ENCODE assay signal across 24 cellular contexts in genomic region chr12:105401198-105401597, GRCh38.
"Had no signal": no experiment of that assay in that cellular context is flagged by ENCODE, and none has a peak within 500 bp of the region (broad histone marks: within the 10 kb centered on the region; RNA-seq: fewer than 3 reads in every experiment).

No MANE protein-coding gene starts in this region.

- H3K27ac ChIP-seq: dorsolateral prefrontal cortex, neural progenitor cell, parathyroid adenoma, psoas muscle, right lobe of liver, spleen, thoracic aorta, transverse colon had no signal

- H2AFZ ChIP-seq: hepatocyte, neural progenitor cell, parathyroid adenoma had no signal

- H3K4me2 ChIP-seq: hepatocyte, neural progenitor cell had no signal

- H3K9ac ChIP-seq: neural progenitor cell, parathyroid adenoma had no signal

- H3K4me3 Mint-ChIP-seq: natural killer cell treated with Interleukin-12 subunit alpha and Interleukin-12 subunit beta and Interleukin-15 and Interleukin-18, amount 100 ng/mL, for 72 hours; neural progenitor cell; stimulated activated naive B cell treated with anti-CD40 and anti-IgM and Interleukin-4, amounts not matched to agents 10 μg/mL and 1 μg/mL and 100 μg/mL, for 72 hours; stimulated activated naive CD8-positive, alpha-beta T cell treated with anti-CD3 and anti-CD28 coated beads, Interleukin-15, amount 100 ng/mL, for 72 hours had no signal

- H3K27me3 Mint-ChIP-seq: natural killer cell treated with Interleukin-12 subunit alpha and Interleukin-12 subunit beta and Interleukin-15 and Interleukin-18, amount 100 ng/mL, for 72 hours; stimulated activated naive B cell treated with anti-CD40 and anti-IgM and Interleukin-4, amounts not matched to agents 10 μg/mL and 1 μg/mL and 100 μg/mL, for 72 hours; stimulated activated naive CD8-positive, alpha-beta T cell treated with anti-CD3 and anti-CD28 coated beads, Interleukin-15, amount 100 ng/mL, for 72 hours had no signal

- H3K9me3 ChIP-seq: psoas muscle, right lobe of liver, thoracic aorta, transverse colon had no signal

- ATAC-seq: left lobe of liver; natural killer cell treated with Interleukin-12 subunit alpha and Interleukin-12 subunit beta and Interleukin-15 and Interleukin-18, amount 100 ng/mL, for 72 hours; psoas muscle; right lobe of liver; stimulated activated naive B cell treated with anti-CD40 and anti-IgM and Interleukin-4, amounts not matched to agents 10 μg/mL and 1 μg/mL and 100 μg/mL, for 72 hours; stimulated activated naive CD8-positive, alpha-beta T cell treated with anti-CD3 and anti-CD28 coated beads, Interleukin-15, amount 100 ng/mL, for 72 hours had no signal

- H3K4me1 Mint-ChIP-seq: neural progenitor cell; stimulated activated naive B cell treated with anti-CD40 and anti-IgM and Interleukin-4, amounts not matched to agents 10 μg/mL and 1 μg/mL and 100 μg/mL, for 72 hours; stimulated activated naive CD8-positive, alpha-beta T cell treated with anti-CD3 and anti-CD28 coated beads, Interleukin-15, amount 100 ng/mL, for 72 hours had no signal

- H3K36me3 ChIP-seq: neural progenitor cell, right lobe of liver, spleen, thoracic aorta, transverse colon had no signal

- H3K4me3 ChIP-seq: dorsolateral prefrontal cortex, hepatocyte, neural progenitor cell, psoas muscle, right lobe of liver, spleen, thoracic aorta, transverse colon had no signal

- H3K27ac Mint-ChIP-seq: natural killer cell treated with Interleukin-12 subunit alpha and Interleukin-12 subunit beta and Interleukin-15 and Interleukin-18, amount 100 ng/mL, for 72 hours; neural progenitor cell; stimulated activated naive B cell treated with anti-CD40 and anti-IgM and Interleukin-4, amounts not matched to agents 10 μg/mL and 1 μg/mL and 100 μg/mL, for 72 hours; stimulated activated naive CD8-positive, alpha-beta T cell treated with anti-CD3 and anti-CD28 coated beads, Interleukin-15, amount 100 ng/mL, for 72 hours had no signal

- H3K4me1 ChIP-seq: neural progenitor cell, parathyroid adenoma, psoas muscle, right lobe of liver, spleen had no signal

- H3K36me3 Mint-ChIP-seq: neural progenitor cell had no signal

- DNase-seq: cortex of kidney; dorsolateral prefrontal cortex; effector CD8-positive, alpha-beta T cell; foreskin melanocyte; head of caudate nucleus; mammary epithelial cell; nucleus accumbens; psoas muscle; retina; right lobe of liver; spleen; stimulated activated CD4-positive, alpha-beta T cell treated with anti-CD3 and anti-CD28 coated beads, Interleukin-15, amount 100 ng/mL, for 24 hours; stimulated activated CD4-positive, alpha-beta T cell treated with anti-CD3 and anti-CD28 coated beads, Interleukin-1b, Interleukin-23, amount 100 ng/mL, for 48 hours; stimulated activated CD4-positive, alpha-beta T cell treated with anti-CD3 and anti-CD28 coated beads, Interleukin-4, amount 100 ng/mL, for 4 hours; stimulated activated naive B cell treated with anti-CD40 and anti-IgM and Interleukin-4, amounts not matched to agents 10 μg/mL and 1 μg/mL and 100 μg/mL, for 72 hours; stimulated activated naive CD8-positive, alpha-beta T cell treated with anti-CD3 and anti-CD28 coated beads, Interleukin-15, amount 100 ng/mL, for 72 hours; substantia nigra; transverse colon had no signal

- H3K79me2 ChIP-seq: hepatocyte, parathyroid adenoma had no signal

- H3K27me3 ChIP-seq: dorsolateral prefrontal cortex, hepatocyte, neural progenitor cell, right lobe of liver, spleen, transverse colon had no signal
